19 cellular contexts compared by ENCODE assay signal in genomic region chr1:148166558-148167492, GRCh38. TPM values are rescaled to one million over a fixed set of nuclear protein-coding genes. Genes with fewer than 3 reads are reported as not detected.
DNase-seq lines count a peak whose midpoint lies in the region; ATAC-seq, FAIRE-seq and TF ChIP-seq lines count a peak whose summit lies in the region.
"Had no signal": no experiment of that assay in that cellular context is flagged by ENCODE, and none has a peak within 500 bp of the region (broad histone marks: within the 10 kb centered on the region; RNA-seq: fewer than 3 reads in every experiment).

No MANE protein-coding gene starts in this region.

- no peak for TF ChIP-seq POLR2A in K562 (conservative IDR thresholded peaks at IDR 0.05)

- no peaks in the 10 kb centered on the region for H3K27me3 ChIP-seq in K562 (ENCODE audit: control insufficient read depth in 2 of 2, insufficient read depth in 2 of 2, low read length in 2 of 2)

- no peak overlapping the region for H3K4me2 ChIP-seq in K562 (ENCODE audit: insufficient read depth, low read length)

- no peak overlapping the region for H3K4me3 ChIP-seq in K562
- no peak overlapping the region for H3K4me3 ChIP-seq in coronary artery
- H3K4me3 ChIP-seq: mucosa of descending colon, tibial nerve had no signal

- DNase-seq in NCI-H1417 (lab: John Stamatoyannopoulos, UW) (peak in 2 of 3 experiments; percentile 1 to 27), NCI-H1417 treated with DMSO at 0.1 percent for 48 hours (lab: John Stamatoyannopoulos, UW) (no peak), K562 (ENCODE audit: extremely low read depth in 1 of 4, low spot score in 3 of 4) (peak in 2 of 4 experiments; percentile 4 to 11), renal cortical epithelial cell (ENCODE audit: low read depth) (peak; percentile 4), RKO (ENCODE audit: low spot score) (no peak), coronary artery (ENCODE audit: low spot score) (no peak)
- DNase-seq: amniotic stem cell; CD8-positive, alpha-beta T cell; islet precursor cell; KG1; mucosa of descending colon; occipital lobe had no signal

- TF ChIP-seq RAD21 in Ishikawa (IDR thresholded peaks at IDR 0.05; ENCODE audit: low read depth) (no peak), K562 (CRISPR knock-in tag; conservative IDR thresholded peaks at IDR 0.05 in 1 of 2, IDR thresholded peaks at IDR 0.05 in 1 of 2) (no peak)

- no peaks in the 10 kb centered on the region for H3K9me1 ChIP-seq in K562 (ENCODE audit: control insufficient read depth, insufficient read depth, low read length)

- no peak overlapping the region for H3K9ac ChIP-seq in K562 (ENCODE audit: insufficient read depth in 1 of 2, low read depth in 2 of 2, low read length in 2 of 2)

- no peak for FAIRE-seq in K562 (lab: Jason Lieb, UNC)
- FAIRE-seq: endothelial cell of umbilical vein, GM18507, TTC549 had no signal

- in situ Hi-C loops in K562 (cut with MboI), result loop anchor here (10.0 kb wide), 1 partner anchor 78 kb away; no protein-coding TSS in a partner anchor

- CTCF ChIA-PET in K562 (lab: Yijun Ruan, JAX; ENCODE audit: low intra/inter-chr PET ratio), result no interaction called here

- no peaks in the 10 kb centered on the region for H4K20me1 ChIP-seq in K562 (replicated peaks; ENCODE audit: control insufficient read depth, insufficient read depth, low read length)

- 57% methylated on average over 4 of the region's 4 CpGs for WGBS in K562 (ENCODE audit: insufficient coverage, low coverage, missing lambda C conversion rate)

- H2AFZ ChIP-seq in K562 (ENCODE audit: low read depth, low read length), result no peak overlapping the region

- intact Hi-C loops in K562 (cut with micrococcal nuclease), result no loop called here

- H3K4me1 ChIP-seq in K562 (replicated peaks in 1 of 2; ENCODE audit: control insufficient read depth in 2 of 2, insufficient read depth in 2 of 2, low read length in 2 of 2), result peaks cover 0 to 4% of the 10 kb centered on the region in 2 experiments; a peak in 1 of 5 replicates
- H3K4me1 ChIP-seq: tibial nerve had no signal

- POLR2A ChIA-PET in K562 (lab: Yijun Ruan, JAX), result no interaction called here

- H3K79me2 ChIP-seq in K562 (ENCODE audit: control insufficient read depth, insufficient read depth, low read length), result no peaks in the 10 kb centered on the region

- no peak for ATAC-seq in K562
- ATAC-seq in GM18520 (IDR thresholded peaks at IDR 0.05; ENCODE audit: unreplicated experiment), result no peak
- ATAC-seq: CD8-positive, alpha-beta T cell; mucosa of descending colon; SK-N-SH treated with all-trans-retinoic acid at 6 μM for 48 hours had no signal

- no peaks in the 10 kb centered on the region for H3K9me3 ChIP-seq in K562 (replicated peaks; ENCODE audit: control insufficient read depth, insufficient read depth, low read depth, low read length)
- H3K9me3 ChIP-seq: mucosa of descending colon, tibial nerve had no signal

- no peak for TF ChIP-seq CTCF in K562 (IDR thresholded peaks at IDR 0.05 in 2 of 3, conservative IDR thresholded peaks at IDR 0.05 in 1 of 3; ENCODE audit: insufficient read depth in 2 of 3, low read depth in 1 of 3, low read length in 3 of 3)
- TF ChIP-seq CTCF in coronary artery (IDR thresholded peaks at IDR 0.05), result no peak

- H3K27ac ChIP-seq in K562 (ENCODE audit: extremely low read depth, low read depth, low read length) (no peak overlapping the region), coronary artery (no peak overlapping the region)
- H3K27ac ChIP-seq: tibial nerve had no signal

- peaks cover 2% of the 10 kb centered on the region; the same call in 1 of the 3 replicates for H3K36me3 ChIP-seq in K562 (ENCODE audit: control insufficient read depth, insufficient read depth, low read length)
- H3K36me3 ChIP-seq: tibial nerve had no signal

- no TSS peak for BruUV-seq in K562 (replicated peaks; lab: Mats Ljungman, UMichigan)

- TF ChIP-seq EP300 in Ishikawa (IDR thresholded peaks at IDR 0.05; ENCODE audit: borderline replicate concordance), result no peak
- no peak for TF ChIP-seq EP300 in K562 (IDR thresholded peaks at IDR 0.05; ENCODE audit: low read length)

TF ChIP-seq in Ishikawa, 13 proteins besides CTCF, POLR2A, EP300 and RAD21:
- peak; percentile 45; the same call in 1 of the 2 replicates for TF ChIP-seq NFIC (IDR thresholded peaks at IDR 0.05)
- no peak for TF ChIP-seq CEBPB (IDR thresholded peaks at IDR 0.05)

TF ChIP-seq in K562, 482 proteins besides CTCF, POLR2A, EP300 and RAD21:
- TF ChIP-seq TAL1 (IDR thresholded peaks at IDR 0.05) (peak; percentile 31), STAT5B (CRISPR knock-in tag; IDR thresholded peaks at IDR 0.05) (no peak), PKNOX1 (IDR thresholded peaks at IDR 0.05) (0 out of 2 replicates have a peak, but pooled peaks have one; percentile 20), HDAC1 (IDR thresholded peaks at IDR 0.05) (peak in 1 of 2 experiments; percentile 43; a peak in 1 of 4 replicates), ZNF24 (IDR thresholded peaks at IDR 0.05) (no peak), SETDB1 (IDR thresholded peaks at IDR 0.05; ENCODE audit: low read length) (no peak), CEBPB (tag; IDR thresholded peaks at IDR 0.05) (no peak), NFIC (IDR thresholded peaks at IDR 0.05) (peak; percentile 78), RFX7 (CRISPR knock-in tag; IDR thresholded peaks at IDR 0.05) (no peak), MEIS2 (IDR thresholded peaks at IDR 0.05; ENCODE audit: partially characterized antibody) (peak; percentile 28), HDAC3 (IDR thresholded peaks at IDR 0.05; ENCODE audit: borderline replicate concordance, partially characterized antibody) (no peak), TEAD4 (IDR thresholded peaks at IDR 0.05; ENCODE audit: low read length) (0 out of 2 replicates have a peak, but pooled peaks have one; percentile 21), TEAD4 (CRISPR knock-in tag; IDR thresholded peaks at IDR 0.05; ENCODE audit: borderline replicate concordance) (no peak), POLR2AphosphoS2 (IDR thresholded peaks at IDR 0.05; ENCODE audit: low read length) (no peak), MBD2 (IDR thresholded peaks at IDR 0.05; ENCODE audit: borderline replicate concordance, low read depth) (no peak), TARDBP (IDR thresholded peaks at IDR 0.05) (no peak), KDM1A (IDR thresholded peaks at IDR 0.05) (peak; percentile 54 to 71), HEY1 (CRISPR knock-in tag; IDR thresholded peaks at IDR 0.05; ENCODE audit: borderline replicate concordance) (no peak), CBFA2T3 (IDR thresholded peaks at IDR 0.05) (peak; percentile 35), HES1 (IDR thresholded peaks at IDR 0.05; ENCODE audit: low read depth) (no peak), CBFA2T2 (conservative IDR thresholded peaks at IDR 0.05) (peak; percentile 24; the same call in 1 of the 2 replicates), ZBTB43 (CRISPR knock-in tag; IDR thresholded peaks at IDR 0.05) (no peak), FOSL1 (tag; conservative IDR thresholded peaks at IDR 0.05) (0 out of 2 replicates have a peak, but pooled peaks have one; percentile 16)

RNA-seq across cellular contexts. Expression of gene NBPF11, which starts 14.7 kb away (rescaled TPM):
- 27.8 and 43.3 TPM in 2 replicates for total RNA-seq in K562 (2011; cell fraction: chromatin; rRNA removed; ENCODE audit: low replicate concordance)
- 16.5 and 18.8 TPM in 2 replicates for total RNA-seq in K562 (2011; cell fraction: nucleolus; rRNA removed)
- 22.3 and 25.0 TPM in 2 replicates for total RNA-seq in K562 (2011; cell fraction: nucleoplasm; rRNA removed)
- total RNA-seq in K562 (2014; rRNA removed) (5.1 and 5.6 TPM in 2 replicates), K562 (2014; rRNA removed; fragmentation: Illumina TruSeq; extraction: Trizol) (6.9 and 7.9 TPM in 2 replicates), K562 (2015; rRNA removed; fragmentation: Illumina TruSeq; extraction: Trizol) (8.1 and 8.7 TPM in 2 replicates), K562 (2021) (6.5 and 8.0 TPM in 2 replicates), renal cortical epithelial cell (3.0 and 9.3 TPM in 2 replicates)
- polyA plus RNA-seq in K562 (2011; rRNA removed) (16.5 and 17.0 TPM in 2 replicates), K562 (2014; fragmentation: Illumina TruSeq; extraction: Trizol) (9.3 and 10.2 TPM in 2 replicates), K562 (2014; fragmentation: Nextera tagmentation; extraction: Ambion mirVana) (1 to 10 TPM; 2.8 to 3.3 TPM), K562 (2014; rRNA removed) (9.1 and 10.1 TPM in 2 replicates)
- 5.7 and 8.7 TPM in 2 replicates for polyA plus RNA-seq in K562 (2011; cell fraction: cytosol; rRNA removed)
- 57.0 and 64.2 TPM in 2 replicates for polyA plus RNA-seq in K562 (2011; cell fraction: nucleus; rRNA removed)
- 6.3 and 9.5 TPM in 2 replicates for polyA plus RNA-seq in K562 (2012)
- polyA minus RNA-seq in K562 (2011; rRNA and poly(A)+ RNA removed), result 7.6 and 8.5 TPM in 2 replicates
- 2.4 and 3.9 TPM in 2 replicates for polyA minus RNA-seq in K562 (2011; cell fraction: cytosol; rRNA and poly(A)+ RNA removed)
- 12.9 and 17.0 TPM in 2 replicates for polyA minus RNA-seq in K562 (2011; cell fraction: nucleus; rRNA and poly(A)+ RNA removed)

Comparison
In these comparisons a context has a peak if more than half of its experiments do, and no peak if none do; other contexts are left out.
1. DNase-seq: peak in NCI-H1417 (2 of 3) and renal cortical epithelial cell (single experiment); none in NCI-H1417 treated with DMSO at 0.1 percent for 48 hours (single experiment), RKO (single experiment) and coronary artery (single experiment).